19 cellular contexts compared by ENCODE assay signal in genomic region chr1:2253797-2254480, GRCh38. TPM values are rescaled to one million over a fixed set of nuclear protein-coding genes. Genes with fewer than 3 reads are reported as not detected.
DNase-seq lines count a peak whose midpoint lies in the region; ATAC-seq, FAIRE-seq and TF ChIP-seq lines count a peak whose summit lies in the region.
"Had no signal": no experiment of that assay in that cellular context is flagged by ENCODE, and none has a peak within 500 bp of the region (broad histone marks: within the 10 kb centered on the region; RNA-seq: fewer than 3 reads in every experiment).

No MANE protein-coding gene starts in this region.

- no peak overlapping the region for H2AFZ ChIP-seq in HepG2 (ENCODE audit: low read length)

- H3K4me3 Mint-ChIP-seq in endothelial cell (ENCODE audit: unreplicated experiment), result no peak overlapping the region

- 97% methylated on average over 11 of the region's 23 CpGs for WGBS in HepG2 (ENCODE audit: low lambda C conversion rate)
- 95% methylated on average over 4 of the region's 23 CpGs for WGBS in right lobe of liver (ENCODE audit: insufficient coverage, low coverage, low lambda C conversion rate, missing lambda C conversion rate)

- TF ChIP-seq RAD21 in HepG2 (CRISPR knock-in tag; IDR thresholded peaks at IDR 0.05), result no peak

- H3K27ac Mint-ChIP-seq in endothelial cell (ENCODE audit: unreplicated experiment), result peak overlapping the region; percentile 85

- H3K4me2 ChIP-seq in HepG2 (ENCODE audit: low read depth, low read length), result no peak overlapping the region

- TF ChIP-seq POLR2A in HepG2 (IDR thresholded peaks at IDR 0.05; ENCODE audit: insufficient read depth in 1 of 2, low read depth in 2 of 2, low read length in 2 of 2) (no peak), right lobe of liver (IDR thresholded peaks at IDR 0.05) (no peak)

- peaks cover 82% of the 10 kb centered on the region for H3K4me1 ChIP-seq in HepG2 (ENCODE audit: insufficient read depth, low read length)
- peaks cover 0 to 52% (median 20%) of the 10 kb centered on the region in 4 donors for H3K4me1 ChIP-seq in right lobe of liver
- H3K4me1 ChIP-seq in RWPE2 (ENCODE audit: insufficient read depth, poor library complexity, severe bottlenecking), result peaks cover 8% of the 10 kb centered on the region

- peaks cover 99% of the 10 kb centered on the region for H3K79me2 ChIP-seq in HepG2 (ENCODE audit: insufficient read depth, low read length)

- in situ Hi-C loops in HepG2 (cut with HindIII; ENCODE audit: extremely low pct_ligation_motif_present, low pct_unique_long_range_greater_than_20kb), result no loop called here

- BruUV-seq in HepG2 (replicated peaks; lab: Mats Ljungman, UMichigan), result no TSS peak

- H3K4me3 ChIP-seq in HepG2 (replicated peaks in 1 of 3; ENCODE audit: insufficient read depth in 1 of 3, low read depth in 2 of 3, low read length in 3 of 3) (no peak overlapping the region), right lobe of liver (no peak overlapping the region), RWPE2 (ENCODE audit: severe bottlenecking) (no peak overlapping the region)

- DNase-seq in HepG2 (ENCODE audit: low spot score) (no peak), right lobe of liver (no peak), RWPE2 (ENCODE audit: low spot score) (no peak), endothelial cell (ENCODE audit: low spot score) (no peak), NAMALWA (ENCODE audit: low spot score) (no peak), activated gamma-delta T cell (lab: John Stamatoyannopoulos, UW) (no peak)
- no peak for DNase-seq in effector CD8-positive, alpha-beta T cell (lab: John Stamatoyannopoulos, UW)
- DNase-seq: activated CD4-positive, CD25-positive, alpha-beta regulatory T cell treated with anti-CD3 and anti-CD28 coated beads, Interleukin-2, amount 50 U/mL, for 72 hours; AML-193; amniotic stem cell; GF-D8; NCI-H1092 treated with DMSO at 0.1 percent for 48 hours; NCI-H2081 treated with DMSO at 0.1 percent for 48 hours; NCI-H524; occipital lobe; SHP77; stimulated activated CD4-positive, alpha-beta T cell treated with anti-CD3 and anti-CD28 coated beads, Interleukin-2, amount 100 ng/mL, for 48 hours; substantia nigra had no signal

- H3K9me3 ChIP-seq in HepG2 (ENCODE audit: low read length), result no peaks in the 10 kb centered on the region
- no peaks in the 10 kb centered on the region for H3K9me3 ChIP-seq in right lobe of liver
- peaks cover 6% of the 10 kb centered on the region for H3K9me3 ChIP-seq in RWPE2 (ENCODE audit: severe bottlenecking)

- H3K9ac ChIP-seq in HepG2 (ENCODE audit: insufficient read depth, low read depth, low read length), result no peak overlapping the region

- no peaks in the 10 kb centered on the region for H3K9me3 Mint-ChIP-seq in endothelial cell (ENCODE audit: unreplicated experiment)

- peaks cover 0 to 6% of the 10 kb centered on the region in 2 experiments; a peak in 4 of 5 replicates for H3K36me3 ChIP-seq in HepG2 (replicated peaks in 1 of 2; ENCODE audit: control insufficient read depth in 1 of 2, insufficient read depth in 2 of 2, low read length in 2 of 2)
- H3K36me3 ChIP-seq in right lobe of liver, result no peaks in the 10 kb centered on the region
- H3K36me3 ChIP-seq in RWPE2 (ENCODE audit: low read depth), result peaks cover 17% of the 10 kb centered on the region

- H3K36me3 Mint-ChIP-seq in endothelial cell (ENCODE audit: low read depth, unreplicated experiment), result peaks cover 22% of the 10 kb centered on the region

- peaks cover 24% of the 10 kb centered on the region for H3K4me1 Mint-ChIP-seq in endothelial cell (ENCODE audit: unreplicated experiment)

- TF ChIP-seq EP300 in HepG2 (IDR thresholded peaks at IDR 0.05; ENCODE audit: low read depth in 2 of 2, low read length in 2 of 2) (no peak), HepG2 (CRISPR knock-in tag; IDR thresholded peaks at IDR 0.05; ENCODE audit: borderline replicate concordance) (no peak)

- H3K27me3 ChIP-seq in HepG2 (ENCODE audit: control insufficient read depth in 1 of 2, insufficient read depth in 2 of 2, low read length in 2 of 2) (no peaks in the 10 kb centered on the region), right lobe of liver (no peaks in the 10 kb centered on the region), RWPE2 (ENCODE audit: insufficient read depth, poor library complexity, severe bottlenecking) (no peaks in the 10 kb centered on the region)

- TF ChIP-seq CTCF in HepG2 (CRISPR knock-in tag; IDR thresholded peaks at IDR 0.05), result no peak
- TF ChIP-seq CTCF in right lobe of liver (IDR thresholded peaks at IDR 0.05), result no peak
- TF ChIP-seq CTCF in RWPE2 (IDR thresholded peaks at IDR 0.05; ENCODE audit: poor library complexity, severe bottlenecking), result no peak
- TF ChIP-seq CTCF in endothelial cell (IDR thresholded peaks at IDR 0.05; ENCODE audit: unreplicated experiment), result no peak

- H3K27me3 Mint-ChIP-seq in endothelial cell (ENCODE audit: unreplicated experiment), result peaks cover 30% of the 10 kb centered on the region

- H3K27ac ChIP-seq in HepG2 (ENCODE audit: extremely low read length, insufficient read depth, low read length) (no peak overlapping the region), right lobe of liver (no peak overlapping the region), RWPE2 (ENCODE audit: poor library complexity, severe bottlenecking) (peak overlapping the region; percentile 96)

- ATAC-seq in HepG2, result no peak
- ATAC-seq in right lobe of liver, result no peak
- no peak for ATAC-seq in RWPE2 (ENCODE audit: low read depth)

- intact Hi-C loops in HepG2 (cut with micrococcal nuclease; ENCODE audit: unreplicated experiment) (no loop called here), right lobe of liver (cut with DNase I) (no loop called here)

- POLR2A ChIA-PET in HepG2 (lab: Yijun Ruan, JAX), result no interaction called here

- FAIRE-seq in HepG2 (lab: Jason Lieb, UNC), result no peak
- FAIRE-seq: endometrium had no signal

- H4K20me1 ChIP-seq in HepG2 (ENCODE audit: insufficient read depth, low read length), result peaks cover 42% of the 10 kb centered on the region

- CTCF ChIA-PET in HepG2 (lab: Yijun Ruan, JAX; ENCODE audit: low intra/inter-chr PET ratio, low total read pairs), result no interaction called here

TF ChIP-seq in HepG2, 621 proteins besides CTCF, POLR2A, EP300 and RAD21:
- TF ChIP-seq ZFP36L1 (CRISPR knock-in tag; IDR thresholded peaks at IDR 0.05) (no peak), AGO2 (optimal IDR thresholded peaks at IDR 0.05; ENCODE audit: low read depth, low read length) (peak; percentile 51)

RNA-seq across cellular contexts. Expression of gene SKI, which starts 25.8 kb away (rescaled TPM):
- total RNA-seq in HepG2 (2016; rRNA removed; fragmentation: Illumina TruSeq; extraction: Trizol) (6.9 and 9.6 TPM in 2 replicates), right lobe of liver (10 to 100 TPM; 23.7 to 84.8 (median 31.4) TPM), endothelial cell (ENCODE audit: unreplicated experiment) (73.3 TPM)
- 3.4 and 6.3 TPM in 2 replicates for total RNA-seq in HepG2 (2016; cell fraction: cytosol; rRNA removed; fragmentation: Illumina TruSeq; extraction: Trizol; ENCODE audit: low read depth)
- 7.7 and 7.9 TPM in 2 replicates for total RNA-seq in HepG2 (2016; cell fraction: insoluble cytoplasmic fraction; rRNA removed; fragmentation: Illumina TruSeq; extraction: Trizol)
- 4.6 and 5.7 TPM in 2 replicates for total RNA-seq in HepG2 (2016; cell fraction: membrane; rRNA removed; fragmentation: Illumina TruSeq; extraction: Trizol)
- 10.6 and 12.2 TPM in 2 replicates for total RNA-seq in HepG2 (2016; cell fraction: nucleus; rRNA removed; fragmentation: Illumina TruSeq; extraction: Trizol)
- 4.7 and 5.9 TPM in 2 replicates for polyA plus RNA-seq in HepG2 (2011; rRNA removed)
- 3.8 and 4.2 TPM in 2 replicates for polyA plus RNA-seq in HepG2 (2011; cell fraction: cytosol; rRNA removed)
- polyA plus RNA-seq in HepG2 (2011; cell fraction: nucleus; rRNA removed), result 20.3 and 21.2 TPM in 2 replicates
- polyA plus RNA-seq in HepG2 (2012), result 10.1 and 12.3 TPM in 2 replicates
- polyA plus RNA-seq in HepG2 (2016; cell fraction: cytosol; fragmentation: Illumina TruSeq; extraction: Trizol; ENCODE audit: low read depth), result 0.60 and 0.83 TPM in 2 replicates
- polyA plus RNA-seq in HepG2 (2016; cell fraction: insoluble cytoplasmic fraction; fragmentation: Illumina TruSeq; extraction: Trizol; ENCODE audit: low read depth), result 16.7 and 23.3 TPM in 2 replicates
- polyA plus RNA-seq in HepG2 (2016; cell fraction: membrane; fragmentation: Illumina TruSeq; extraction: Trizol; ENCODE audit: low read depth), result 3.7 and 4.4 TPM in 2 replicates
- polyA plus RNA-seq in HepG2 (2016; cell fraction: nucleus; fragmentation: Illumina TruSeq; extraction: Trizol; ENCODE audit: insufficient read depth, low read depth), result 33.8 and 34.3 TPM in 2 replicates
- 4.4 and 14.7 TPM in 2 replicates for polyA minus RNA-seq in HepG2 (2011; rRNA and poly(A)+ RNA removed; ENCODE audit: low replicate concordance)
- 16.7 and 22.2 TPM in 2 replicates for polyA minus RNA-seq in HepG2 (2011; cell fraction: cytosol; rRNA and poly(A)+ RNA removed)
- polyA minus RNA-seq in HepG2 (2011; cell fraction: nucleus; rRNA and poly(A)+ RNA removed), result 10.9 and 12.1 TPM in 2 replicates

RNA-seq across cellular contexts. Expression of gene FAAP20, which starts 59.4 kb away (rescaled TPM):
- total RNA-seq in HepG2 (2016; rRNA removed; fragmentation: Illumina TruSeq; extraction: Trizol) (10.4 and 10.8 TPM in 2 replicates), right lobe of liver (10 to 100 TPM; 18.9 to 26.0 (median 24.4) TPM), endothelial cell (ENCODE audit: unreplicated experiment) (118 TPM)
- total RNA-seq in HepG2 (2016; cell fraction: cytosol; rRNA removed; fragmentation: Illumina TruSeq; extraction: Trizol; ENCODE audit: low read depth), result 25.8 and 31.3 TPM in 2 replicates
- total RNA-seq in HepG2 (2016; cell fraction: insoluble cytoplasmic fraction; rRNA removed; fragmentation: Illumina TruSeq; extraction: Trizol), result 9.1 and 10.5 TPM in 2 replicates
- total RNA-seq in HepG2 (2016; cell fraction: membrane; rRNA removed; fragmentation: Illumina TruSeq; extraction: Trizol), result 30.5 and 36.7 TPM in 2 replicates
- 7.4 and 9.0 TPM in 2 replicates for total RNA-seq in HepG2 (2016; cell fraction: nucleus; rRNA removed; fragmentation: Illumina TruSeq; extraction: Trizol)
- polyA plus RNA-seq in HepG2 (2011; rRNA removed), result 9.6 and 14.4 TPM in 2 replicates
- polyA plus RNA-seq in HepG2 (2011; cell fraction: cytosol; rRNA removed), result 8.7 and 21.7 TPM in 2 replicates
- polyA plus RNA-seq in HepG2 (2011; cell fraction: nucleus; rRNA removed), result 37.4 and 44.6 TPM in 2 replicates
- polyA plus RNA-seq in HepG2 (2012), result 24.2 and 24.5 TPM in 2 replicates
- 237 and 239 TPM in 2 replicates for polyA plus RNA-seq in HepG2 (2016; cell fraction: cytosol; fragmentation: Illumina TruSeq; extraction: Trizol; ENCODE audit: low read depth)
- 38.7 and 46.2 TPM in 2 replicates for polyA plus RNA-seq in HepG2 (2016; cell fraction: insoluble cytoplasmic fraction; fragmentation: Illumina TruSeq; extraction: Trizol; ENCODE audit: low read depth)
- 156 and 163 TPM in 2 replicates for polyA plus RNA-seq in HepG2 (2016; cell fraction: membrane; fragmentation: Illumina TruSeq; extraction: Trizol; ENCODE audit: low read depth)
- 44.5 and 50.9 TPM in 2 replicates for polyA plus RNA-seq in HepG2 (2016; cell fraction: nucleus; fragmentation: Illumina TruSeq; extraction: Trizol; ENCODE audit: insufficient read depth, low read depth)
- polyA minus RNA-seq in HepG2 (2011; rRNA and poly(A)+ RNA removed; ENCODE audit: low replicate concordance), result 3.5 and 6.2 TPM in 2 replicates
- 5.6 and 7.3 TPM in 2 replicates for polyA minus RNA-seq in HepG2 (2011; cell fraction: cytosol; rRNA and poly(A)+ RNA removed)
- polyA minus RNA-seq in HepG2 (2011; cell fraction: nucleus; rRNA and poly(A)+ RNA removed), result 6.3 and 6.6 TPM in 2 replicates
